Comparison of ENCODE assay signal across 1 cellular context in genomic region chr11:65928667-65929066, GRCh38.
TF ChIP-seq lines count a peak whose summit lies in the region.

No MANE protein-coding gene starts in this region.

TF ChIP-seq in GM12878, 131 proteins besides CTCF, POLR2A, EP300 and RAD21:
- TF ChIP-seq JUNB (IDR thresholded peaks at IDR 0.05) (no peak), PAX5 (IDR thresholded peaks at IDR 0.05; ENCODE audit: borderline replicate concordance, low read depth, low read length) (no peak)
